ENCODE assay signal across 31 cellular contexts in genomic region chr3:52872245-52872644, GRCh38. TPM values are rescaled to one million over a fixed set of nuclear protein-coding genes. Genes with fewer than 3 reads are reported as not detected.
DNase-seq lines count a peak whose midpoint lies in the region; ATAC-seq and TF ChIP-seq lines count a peak whose summit lies in the region.
"Had no signal": no experiment of that assay in that cellular context is flagged by ENCODE, and none has a peak within 500 bp of the region (broad histone marks: within the 10 kb centered on the region; RNA-seq: fewer than 3 reads in every experiment).

No MANE protein-coding gene starts in this region.

- peaks cover 9% of the 10 kb centered on the region for H3K36me3 Mint-ChIP-seq in brain
- H3K36me3 Mint-ChIP-seq in H9 (ENCODE audit: insufficient read depth in 1 of 3, low read depth in 3 of 3): no peaks in the 10 kb centered on the region

- H4K8ac ChIP-seq in H9 (replicated peaks; ENCODE audit: insufficient read length, low read depth, low read length): no peak overlapping the region

- H3K27me3 ChIP-seq in H9 (ENCODE audit: insufficient read depth, low read length) (no peaks in the 10 kb centered on the region), Peyer's patch (no peaks in the 10 kb centered on the region), osteoblast (ENCODE audit: insufficient read depth, low read length) (no peaks in the 10 kb centered on the region)
- H3K27me3 ChIP-seq: uterus had no signal

- H3K23ac ChIP-seq in H9 (ENCODE audit: insufficient read length, low read depth, low read length): no peak overlapping the region

- no peak overlapping the region for H3K4me3 Mint-ChIP-seq in stimulated activated naive CD8-positive, alpha-beta T cell treated with anti-CD3 and anti-CD28 coated beads, Interleukin-15, amount 100 ng/mL, for 72 hours
- H3K4me3 Mint-ChIP-seq in brain (no peak overlapping the region), H9 (no peak overlapping the region)
- H3K4me3 Mint-ChIP-seq: activated CD4-positive, alpha-beta T cell treated with anti-CD3 and anti-CD28 coated beads, Interleukin-2, amount 10 ng/mL, durations not matched to agents 24 days and 14 days; activated CD8-positive, alpha-beta memory T cell treated with anti-CD3 and anti-CD28 coated beads, Interleukin-2, amount 10 ng/mL, durations not matched to agents 7 days and 5 days; activated naive CD8-positive, alpha-beta T cell; CD4-positive, alpha-beta T cell; central memory CD8-positive, alpha-beta T cell had no signal

- H4K91ac ChIP-seq in H9 (ENCODE audit: insufficient read length, low read depth, low read length): no peak overlapping the region

- no peak overlapping the region for H3K56ac ChIP-seq in H9 (ENCODE audit: insufficient read length, low read depth, low read length)

- H3K4me2 ChIP-seq in H9 (ENCODE audit: insufficient read depth, insufficient read length, low read length) (no peak overlapping the region), osteoblast (ENCODE audit: insufficient read depth, low read length) (no peak overlapping the region)

- H2BK12ac ChIP-seq in H9 (ENCODE audit: insufficient read length, low read depth, low read length): no peak overlapping the region

- no peak overlapping the region for H2AFZ ChIP-seq in H9 (ENCODE audit: low read length)
- H2AFZ ChIP-seq in osteoblast (ENCODE audit: low read length): no peak overlapping the region

- H3K4me1 Mint-ChIP-seq in stimulated activated naive CD8-positive, alpha-beta T cell treated with anti-CD3 and anti-CD28 coated beads, Interleukin-15, amount 100 ng/mL, for 72 hours: peaks cover 65% of the 10 kb centered on the region
- H3K4me1 Mint-ChIP-seq in brain (peaks cover 31% of the 10 kb centered on the region), H9 (peaks cover 18 to 24% of the 10 kb centered on the region in 2 experiments)

- TF ChIP-seq CTCF in brain (conservative IDR thresholded peaks at IDR 0.05) (no peak), H9 (conservative IDR thresholded peaks at IDR 0.05) (no peak), Peyer's patch (IDR thresholded peaks at IDR 0.05) (no peak), osteoblast (IDR thresholded peaks at IDR 0.05; ENCODE audit: extremely low read depth, low read depth, low read length) (no peak)

- no peak overlapping the region for H3K18ac ChIP-seq in H9 (ENCODE audit: insufficient read length, low read depth, low read length)

- TF ChIP-seq POLR2A in Peyer's patch (IDR thresholded peaks at IDR 0.05): no peak

- H2BK15ac ChIP-seq in H9 (ENCODE audit: low read depth, low read length): no peak overlapping the region

- H3K27ac ChIP-seq in H9 (ENCODE audit: insufficient read length, low read depth, low read length) (no peak overlapping the region), Peyer's patch (no peak overlapping the region), osteoblast (ENCODE audit: low read depth, low read length) (no peak overlapping the region)
- H3K27ac ChIP-seq: uterus had no signal

- no peak overlapping the region for H2BK20ac ChIP-seq in H9 (ENCODE audit: low read depth, low read length, poor library complexity, severe bottlenecking)

- H3K9me3 ChIP-seq in H9 (ENCODE audit: control insufficient read depth, low read depth, low read length) (no peaks in the 10 kb centered on the region), Peyer's patch (no peaks in the 10 kb centered on the region), osteoblast (ENCODE audit: low read depth, low read length) (no peaks in the 10 kb centered on the region)
- H3K9me3 ChIP-seq: uterus had no signal

- no CpG with 5 or more reads among the region's 3 CpGs for WGBS in H9 (ENCODE audit: extremely low coverage, insufficient read length, low lambda C conversion rate)

- H2AK5ac ChIP-seq in H9 (ENCODE audit: insufficient read length, low read length): no peak overlapping the region

- no peak overlapping the region for H3K14ac ChIP-seq in H9 (ENCODE audit: insufficient read depth, low read length)

- H3T11ph ChIP-seq in H9 (ENCODE audit: low read length): no peak overlapping the region

- H3K36me3 ChIP-seq in Peyer's patch (no peaks in the 10 kb centered on the region), osteoblast (ENCODE audit: insufficient read depth, low read length) (no peaks in the 10 kb centered on the region)
- H3K36me3 ChIP-seq: uterus had no signal

- H3K4me3 ChIP-seq in Peyer's patch (no peak overlapping the region), osteoblast (ENCODE audit: insufficient read depth, low read length) (no peak overlapping the region)
- H3K4me3 ChIP-seq: lung, uterus had no signal

- no peak overlapping the region for H4K5ac ChIP-seq in H9 (ENCODE audit: insufficient read length, low read depth, low read length)

- no peak for DNase-seq in stimulated activated naive CD8-positive, alpha-beta T cell treated with anti-CD3 and anti-CD28 coated beads, Interleukin-15, amount 100 ng/mL, for 72 hours
- no peak for DNase-seq in stimulated activated naive CD8-positive, alpha-beta T cell treated with anti-CD3 and anti-CD28 coated beads, Interleukin-15, Interleukin-2, amounts not matched to agents 100 U/mL and 50 U/mL, for 24 hours
- DNase-seq in NCI-H460 (ENCODE audit: extremely low read depth, low read depth): peak; percentile 52
- DNase-seq in H9: no peak
- no peak for DNase-seq in Peyer's patch
- DNase-seq in globus pallidus (ENCODE audit: low spot score): no peak
- no peak for DNase-seq in osteoblast (ENCODE audit: insufficient read length, low spot score, missing footprints)
- DNase-seq: activated CD4-positive, alpha-beta T cell treated with anti-CD3 and anti-CD28 coated beads, Interleukin-2, amount 10 ng/mL, durations not matched to agents 24 days and 14 days; activated CD8-positive, alpha-beta memory T cell treated with anti-CD3 and anti-CD28 coated beads, Interleukin-2, amount 10 ng/mL, durations not matched to agents 7 days and 5 days; CD4-positive, alpha-beta T cell; head of caudate nucleus; KG1; NCI-H1694 treated with DMSO at 0.1 percent for 48 hours; NCI-H2171 treated with DMSO at 0.1 percent for 48 hours; NCI-H526; occipital lobe; retina; RPMI8226; T-helper 2 cell; uterus had no signal

- H3K27me3 Mint-ChIP-seq in stimulated activated naive CD8-positive, alpha-beta T cell treated with anti-CD3 and anti-CD28 coated beads, Interleukin-15, amount 100 ng/mL, for 72 hours: no peaks in the 10 kb centered on the region
- H3K27me3 Mint-ChIP-seq in brain: no peaks in the 10 kb centered on the region
- no peaks in the 10 kb centered on the region for H3K27me3 Mint-ChIP-seq in H9 (ENCODE audit: low read depth)
- H3K27me3 Mint-ChIP-seq: activated CD4-positive, alpha-beta T cell treated with anti-CD3 and anti-CD28 coated beads, Interleukin-2, amount 10 ng/mL, durations not matched to agents 24 days and 14 days; activated CD8-positive, alpha-beta memory T cell treated with anti-CD3 and anti-CD28 coated beads, Interleukin-2, amount 10 ng/mL, durations not matched to agents 7 days and 5 days; activated naive CD8-positive, alpha-beta T cell; CD4-positive, alpha-beta T cell; central memory CD8-positive, alpha-beta T cell had no signal

- H2BK120ac ChIP-seq in H9 (ENCODE audit: low read depth, low read length, poor library complexity, severe bottlenecking): no peak overlapping the region

- H3K23me2 ChIP-seq in H9 (ENCODE audit: insufficient read length, low read depth, low read length, poor library complexity, severe bottlenecking): no peaks in the 10 kb centered on the region

- no peak for ATAC-seq in stimulated activated naive CD8-positive, alpha-beta T cell treated with anti-CD3 and anti-CD28 coated beads, Interleukin-15, amount 100 ng/mL, for 72 hours
- no peak for ATAC-seq in stimulated activated naive CD8-positive, alpha-beta T cell treated with anti-CD3 and anti-CD28 coated beads, Interleukin-15, Interleukin-2, amounts not matched to agents 100 U/mL and 50 U/mL, for 24 hours
- ATAC-seq: activated CD8-positive, alpha-beta memory T cell treated with anti-CD3 and anti-CD28 coated beads, Interleukin-2, amount 10 ng/mL, durations not matched to agents 7 days and 5 days had no signal

- H3K79me2 ChIP-seq in H9 (ENCODE audit: insufficient read depth, low read length) (peaks cover 3% of the 10 kb centered on the region; the same call in 1 of the 2 replicates), osteoblast (ENCODE audit: insufficient read depth, low read length) (peaks cover 22% of the 10 kb centered on the region)

- H4K20me1 ChIP-seq in H9 (ENCODE audit: control insufficient read depth, insufficient read depth, insufficient read length): no peaks in the 10 kb centered on the region
- peaks cover 41% of the 10 kb centered on the region for H4K20me1 ChIP-seq in osteoblast (ENCODE audit: insufficient read depth, low read length)

- no peaks in the 10 kb centered on the region for H3K9me3 Mint-ChIP-seq in stimulated activated naive CD8-positive, alpha-beta T cell treated with anti-CD3 and anti-CD28 coated beads, Interleukin-15, amount 100 ng/mL, for 72 hours
- H3K9me3 Mint-ChIP-seq in brain: no peaks in the 10 kb centered on the region
- no peaks in the 10 kb centered on the region for H3K9me3 Mint-ChIP-seq in H9
- H3K9me3 Mint-ChIP-seq: activated CD4-positive, alpha-beta T cell treated with anti-CD3 and anti-CD28 coated beads, Interleukin-2, amount 10 ng/mL, durations not matched to agents 24 days and 14 days; activated T-helper 2 cell treated with anti-CD3 and anti-CD28 coated beads, Interferon-gamma antibody, Interleukin-2, Interleukin-4, amounts not matched to agents 10 μg/mL and 5 μg/mL and 100 μg/mL, durations not matched to agents 14 hours and 24 hours and 36 hours; CD4-positive, alpha-beta T cell; central memory CD8-positive, alpha-beta T cell had no signal

- H3K4me1 ChIP-seq in H9 (ENCODE audit: insufficient read depth, low read length) (no peaks in the 10 kb centered on the region; the same call in 1 of the 2 replicates), Peyer's patch (peaks cover 0 to 9% (median 0%) of the 10 kb centered on the region in 4 donors), osteoblast (ENCODE audit: insufficient read depth, low read length) (peaks cover 12% of the 10 kb centered on the region)
- H3K4me1 ChIP-seq: uterus had no signal

- no peak overlapping the region for H3K4ac ChIP-seq in H9 (ENCODE audit: low read depth, low read length)

- H3K79me1 ChIP-seq in H9 (ENCODE audit: insufficient read depth, low read depth, low read length, poor library complexity, severe bottlenecking): no peaks in the 10 kb centered on the region

- H3K27ac Mint-ChIP-seq in stimulated activated naive CD8-positive, alpha-beta T cell treated with anti-CD3 and anti-CD28 coated beads, Interleukin-15, amount 100 ng/mL, for 72 hours: peak overlapping the region; percentile 87 to 91
- H3K27ac Mint-ChIP-seq in brain: peak overlapping the region in 3 of 5 experiments; percentile 4 to 62 (median 24)
- H3K27ac Mint-ChIP-seq in H9: no peak overlapping the region; a peak in 1 of 7 replicates
- H3K27ac Mint-ChIP-seq: activated CD4-positive, alpha-beta T cell treated with anti-CD3 and anti-CD28 coated beads, Interleukin-2, amount 10 ng/mL, durations not matched to agents 24 days and 14 days; activated CD8-positive, alpha-beta memory T cell treated with anti-CD3 and anti-CD28 coated beads, Interleukin-2, amount 10 ng/mL, durations not matched to agents 7 days and 5 days; activated naive CD8-positive, alpha-beta T cell; activated T-helper 2 cell treated with anti-CD3 and anti-CD28 coated beads, Interferon-gamma antibody, Interleukin-2, Interleukin-4, amounts not matched to agents 10 μg/mL and 5 μg/mL and 100 μg/mL, durations not matched to agents 14 hours and 24 hours and 36 hours; CD4-positive, alpha-beta T cell had no signal

- H2BK5ac ChIP-seq in H9 (ENCODE audit: insufficient read length, low read length): no peak overlapping the region

- no peak overlapping the region for H3K9ac ChIP-seq in H9 (ENCODE audit: extremely low read depth, insufficient read length, low read length)

RNA-seq across cellular contexts. Expression of gene STIMATE, which starts 25.1 kb away (rescaled TPM):
- total RNA-seq in NCI-H460 (2014; rRNA removed; shearing (Covaris generic)): 4.3 and 5.6 TPM in 2 replicates
- 22.9 and 31.7 TPM in 2 replicates for polyA plus RNA-seq in NCI-H460 (2014; cell fraction: nucleus; rRNA removed)
- polyA plus RNA-seq in brain (ENCODE audit: insufficient read depth, low read depth, low replicate concordance): 6.4 TPM
- 23.8 and 25.6 TPM in 2 replicates for total RNA-seq in H9 (2021)
- total RNA-seq in Peyer's patch: 10 to 100 TPM; 16.1 to 91.6 (median 17.0) TPM
- total RNA-seq in osteoblast: 11.5 and 18.5 TPM in 2 replicates

RNA-seq across cellular contexts. Expression of gene MUSTN1, which starts 37.4 kb away (rescaled TPM):
- 0.67 and 1.9 TPM in 2 replicates for total RNA-seq in NCI-H460 (2014; rRNA removed; shearing (Covaris generic))
- 8.7 and 9.2 TPM in 2 replicates for polyA plus RNA-seq in NCI-H460 (2014; cell fraction: nucleus; rRNA removed)
- polyA plus RNA-seq in brain (ENCODE audit: insufficient read depth, low read depth, low replicate concordance): 25.5 TPM
- 0.55 and 0.72 TPM in 2 replicates for total RNA-seq in H9 (2021)
- 10 to 100 TPM in 2 of 4 donors, 1 to 10 TPM in 2; 2.3 to 28.9 (median 11.9) TPM for total RNA-seq in Peyer's patch
- total RNA-seq in osteoblast: 1.4 TPM in 1 of 2 replicates, not detected in the other
- total RNA-seq: dermis microvascular lymphatic vessel endothelial cell, fibroblast of lung, G401, HT-29, occipital lobe, SK-MEL-5 had no signal
- polyA plus RNA-seq: AG04450 had no signal

RNA-seq across cellular contexts. Expression of gene ITIH4, which starts 41.8 kb away (rescaled TPM):
- 0.66 and 1.7 TPM in 2 replicates for total RNA-seq in NCI-H460 (2014; rRNA removed; shearing (Covaris generic))
- polyA plus RNA-seq in NCI-H460 (2014; cell fraction: nucleus; rRNA removed): 0.25 and 0.70 TPM in 2 replicates
- 0.46 TPM for polyA plus RNA-seq in brain (ENCODE audit: insufficient read depth, low read depth, low replicate concordance)
- total RNA-seq in H9 (2021) (3.0 and 3.4 TPM in 2 replicates), Peyer's patch (10 to 100 TPM in 1 of 4 donors, 1 to 10 TPM in 3; 1.1 to 19.8 (median 1.9) TPM), osteoblast (2.5 and 3.5 TPM in 2 replicates)
- total RNA-seq: HT-29, SK-MEL-5 had no signal

Comparison
In these comparisons a context has a peak if more than half of its experiments do, and no peak if none do; other contexts are left out.
1. H3K27ac Mint-ChIP-seq: peak in stimulated activated naive CD8-positive, alpha-beta T cell treated with anti-CD3 and anti-CD28 coated beads, Interleukin-15, amount 100 ng/mL, for 72 hours (2 of 2) and brain (3 of 5); none in H9 (0 of 3).